10 cellular contexts compared by ENCODE assay signal in the genomic region with DNA sequence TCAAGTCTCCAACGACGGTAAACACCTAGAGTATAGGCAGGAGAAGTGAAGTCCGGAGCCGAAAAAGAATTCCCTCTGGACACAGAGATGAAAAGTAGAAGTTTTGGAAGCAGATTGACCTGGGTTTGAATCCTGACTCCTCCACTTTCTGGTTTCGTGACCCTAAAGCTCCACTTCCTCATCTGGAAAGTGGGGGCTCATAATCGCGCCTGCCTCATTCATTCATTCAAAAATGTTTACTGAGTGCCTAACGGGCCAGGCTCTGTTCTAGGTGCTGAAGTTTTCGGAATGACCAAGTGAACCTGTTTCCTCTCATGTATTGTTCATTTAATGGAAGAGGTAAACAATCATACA. TPM values are rescaled to one million over a fixed set of nuclear protein-coding genes. Genes with fewer than 3 reads are reported as not detected.
DNase-seq lines count a peak whose midpoint lies in the region; ATAC-seq and TF ChIP-seq lines count a peak whose summit lies in the region.
"Had no signal": no experiment of that assay in that cellular context is flagged by ENCODE, and none has a peak within 500 bp of the region (broad histone marks: within the 10 kb centered on the region; RNA-seq: fewer than 3 reads in every experiment).

No MANE protein-coding gene starts in this region.

- H3K79me2 ChIP-seq in GM23248 (ENCODE audit: insufficient read depth) (no peaks in the 10 kb centered on the region), trophoblast cell (ENCODE audit: control insufficient read depth, insufficient read depth, low read length, poor library complexity) (no peaks in the 10 kb centered on the region)

- H3K4me3 ChIP-seq in GM23248 (peak overlapping the region; percentile 62), trophoblast cell (ENCODE audit: low read depth, low read length) (no peak overlapping the region)
- H3K4me3 ChIP-seq: lung had no signal

- H3K14ac ChIP-seq in trophoblast cell (ENCODE audit: low read length): no peak overlapping the region

- H3K27me3 ChIP-seq in GM23248 (replicated peaks; ENCODE audit: insufficient read depth): no peaks in the 10 kb centered on the region
- peaks cover 9% of the 10 kb centered on the region for H3K27me3 ChIP-seq in trophoblast cell (ENCODE audit: insufficient read depth, low read length)
- H3K27me3 ChIP-seq: adrenal gland had no signal

- peaks cover 2% of the 10 kb centered on the region; the same call in 1 of the 2 replicates for H3F3A ChIP-seq in GM23248 (ENCODE audit: insufficient read depth)

- in situ Hi-C loops in GM23248 (cut with MboI): no loop called here

- H3K4me1 ChIP-seq in GM23248 (ENCODE audit: insufficient read depth) (no peaks in the 10 kb centered on the region), trophoblast cell (ENCODE audit: control insufficient read depth in 1 of 2, insufficient read depth in 2 of 2, low read length in 2 of 2) (peaks cover 14 to 20% of the 10 kb centered on the region in 2 experiments)

- H3K9ac ChIP-seq in GM23248 (no peak overlapping the region), trophoblast cell (ENCODE audit: low read length) (no peak overlapping the region)

- no peak overlapping the region for H2BK120ac ChIP-seq in trophoblast cell (ENCODE audit: insufficient read depth, low read length, poor library complexity)

- H3K9me2 ChIP-seq in GM23248 (ENCODE audit: insufficient read depth): no peaks in the 10 kb centered on the region

- H2AK5ac ChIP-seq in trophoblast cell (ENCODE audit: low read length): no peak overlapping the region

- H4K12ac ChIP-seq in trophoblast cell (ENCODE audit: low read depth, low read length): no peak overlapping the region

- no peak overlapping the region for H3K23ac ChIP-seq in trophoblast cell (ENCODE audit: low read length)

- H4K91ac ChIP-seq in trophoblast cell (ENCODE audit: low read depth, low read length): no peak overlapping the region

- no peak overlapping the region for H4K8ac ChIP-seq in trophoblast cell (ENCODE audit: low read depth, low read length)

- 42 to 46% methylated on average over 9 of the region's 9 CpGs for WGBS in GM23248 (ENCODE audit: low coverage in 1 of 2, low lambda C conversion rate in 2 of 2, missing lambda C conversion rate in 2 of 2), 2 experiments
- no CpG with 5 or more reads among the region's 9 CpGs for WGBS in trophoblast cell (ENCODE audit: extremely low coverage, insufficient coverage, insufficient read length)

- H2BK12ac ChIP-seq in trophoblast cell (ENCODE audit: low read length): no peak overlapping the region

- DNase-seq in GM23248 (no peak), trophoblast cell (no peak), NCI-H446 (lab: John Stamatoyannopoulos, UW) (no peak), OCI-M2 (lab: John Stamatoyannopoulos, UW; ENCODE audit: unreplicated experiment) (no peak)

- peak overlapping the region; percentile 47 for H3K4me2 ChIP-seq in GM23248 (ENCODE audit: unreplicated experiment)
- no peak overlapping the region for H3K4me2 ChIP-seq in trophoblast cell (ENCODE audit: low read length)

- peak overlapping the region; percentile 63 for H2AFZ ChIP-seq in GM23248
- H2AFZ ChIP-seq in trophoblast cell (ENCODE audit: insufficient read depth, low read length, poor library complexity): peak overlapping the region; percentile 11

- H3K79me1 ChIP-seq in trophoblast cell (ENCODE audit: low read length): peaks cover 5% of the 10 kb centered on the region

- H2BK5ac ChIP-seq in trophoblast cell (ENCODE audit: low read depth, low read length, poor library complexity): no peak overlapping the region

- ATAC-seq in HG03457 (IDR thresholded peaks at IDR 0.05; ENCODE audit: unreplicated experiment) (no peak), HG03095 (IDR thresholded peaks at IDR 0.05; ENCODE audit: unreplicated experiment) (no peak)

- H3K27ac ChIP-seq in GM23248 (no peak overlapping the region), cingulate gyrus (ENCODE audit: low read depth, low read length) (peak overlapping the region; percentile 99), trophoblast cell (ENCODE audit: low read depth, low read length) (no peak overlapping the region)

- H3K36me3 ChIP-seq in GM23248 (ENCODE audit: low read depth) (no peaks in the 10 kb centered on the region), trophoblast cell (ENCODE audit: control insufficient read depth in 1 of 2, insufficient read depth in 2 of 2, low read length in 2 of 2) (no peaks in the 10 kb centered on the region)
- H3K36me3 ChIP-seq: adrenal gland had no signal

- H3K18ac ChIP-seq in trophoblast cell (ENCODE audit: low read length): no peak overlapping the region

- no peak overlapping the region for H3K4ac ChIP-seq in trophoblast cell (ENCODE audit: low read depth, low read length)

- H3K9me3 ChIP-seq in GM23248 (ENCODE audit: low read depth): no peaks in the 10 kb centered on the region
- peaks cover 2% of the 10 kb centered on the region for H3K9me3 ChIP-seq in trophoblast cell (ENCODE audit: insufficient read depth, low read depth, low read length)
- H3K9me3 ChIP-seq: adrenal gland had no signal

- no peaks in the 10 kb centered on the region for H4K20me1 ChIP-seq in GM23248 (ENCODE audit: insufficient read depth)

TF ChIP-seq in PFSK-1, 5 proteins besides CTCF, POLR2A, EP300 and RAD21:
- TF ChIP-seq POLR2AphosphoS5 (IDR thresholded peaks at IDR 0.05; ENCODE audit: low read depth, low read length) (no peak), TAF1 (IDR thresholded peaks at IDR 0.05; ENCODE audit: borderline replicate concordance, insufficient read depth, low read length) (no peak)
- TF ChIP-seq, protein P1, sequence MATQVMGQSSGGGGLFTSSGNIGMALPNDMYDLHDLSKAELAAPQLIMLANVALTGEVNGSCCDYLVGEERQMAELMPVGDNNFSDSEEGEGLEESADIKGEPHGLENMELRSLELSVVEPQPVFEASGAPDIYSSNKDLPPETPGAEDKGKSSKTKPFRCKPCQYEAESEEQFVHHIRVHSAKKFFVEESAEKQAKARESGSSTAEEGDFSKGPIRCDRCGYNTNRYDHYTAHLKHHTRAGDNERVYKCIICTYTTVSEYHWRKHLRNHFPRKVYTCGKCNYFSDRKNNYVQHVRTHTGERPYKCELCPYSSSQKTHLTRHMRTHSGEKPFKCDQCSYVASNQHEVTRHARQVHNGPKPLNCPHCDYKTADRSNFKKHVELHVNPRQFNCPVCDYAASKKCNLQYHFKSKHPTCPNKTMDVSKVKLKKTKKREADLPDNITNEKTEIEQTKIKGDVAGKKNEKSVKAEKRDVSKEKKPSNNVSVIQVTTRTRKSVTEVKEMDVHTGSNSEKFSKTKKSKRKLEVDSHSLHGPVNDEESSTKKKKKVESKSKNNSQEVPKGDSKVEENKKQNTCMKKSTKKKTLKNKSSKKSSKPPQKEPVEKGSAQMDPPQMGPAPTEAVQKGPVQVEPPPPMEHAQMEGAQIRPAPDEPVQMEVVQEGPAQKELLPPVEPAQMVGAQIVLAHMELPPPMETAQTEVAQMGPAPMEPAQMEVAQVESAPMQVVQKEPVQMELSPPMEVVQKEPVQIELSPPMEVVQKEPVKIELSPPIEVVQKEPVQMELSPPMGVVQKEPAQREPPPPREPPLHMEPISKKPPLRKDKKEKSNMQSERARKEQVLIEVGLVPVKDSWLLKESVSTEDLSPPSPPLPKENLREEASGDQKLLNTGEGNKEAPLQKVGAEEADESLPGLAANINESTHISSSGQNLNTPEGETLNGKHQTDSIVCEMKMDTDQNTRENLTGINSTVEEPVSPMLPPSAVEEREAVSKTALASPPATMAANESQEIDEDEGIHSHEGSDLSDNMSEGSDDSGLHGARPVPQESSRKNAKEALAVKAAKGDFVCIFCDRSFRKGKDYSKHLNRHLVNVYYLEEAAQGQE (IDR thresholded peaks at IDR 0.05; ENCODE audit: insufficient read depth in 1 of 2, low read depth in 2 of 2, low read length in 2 of 2): peak; percentile 68 to 88; a peak in 3 of 4 replicates

RNA-seq across cellular contexts. Expression of a gene that starts 7.1 kb away (rescaled TPM):
- 24.4 and 27.5 TPM in 2 replicates for total RNA-seq in GM23248 (2014; rRNA removed; shearing (Covaris generic))
- polyA plus RNA-seq in GM23248 (2016; fragmentation: Nextera tagmentation; extraction: Ambion mirVana): 6.6 and 8.3 TPM in 2 replicates
- 63.8 TPM for polyA plus RNA-seq in PFSK-1 (2012; ENCODE audit: insufficient read length, low read depth)
- 15.0 and 16.5 TPM in 2 replicates for polyA plus RNA-seq in trophoblast cell (2013)

RNA-seq across cellular contexts. Expression of a gene that starts 21.7 kb away (rescaled TPM):
- not detected in 2 replicates for total RNA-seq in GM23248 (2014; rRNA removed; shearing (Covaris generic))
- not detected in 2 replicates for polyA plus RNA-seq in GM23248 (2016; fragmentation: Nextera tagmentation; extraction: Ambion mirVana)
- polyA plus RNA-seq in PFSK-1 (2012; ENCODE audit: insufficient read length, low read depth): 4.1 TPM
- 0.60 and 0.99 TPM in 2 replicates for polyA plus RNA-seq in trophoblast cell (2013)

RNA-seq across cellular contexts. Expression of a gene that starts 44.3 kb away (rescaled TPM):
- 0.32 TPM in 1 of 2 replicates, not detected in the other for total RNA-seq in GM23248 (2014; rRNA removed; shearing (Covaris generic))
- 0.51 and 1.6 TPM in 2 replicates for polyA plus RNA-seq in GM23248 (2016; fragmentation: Nextera tagmentation; extraction: Ambion mirVana)
- 1.2 TPM for polyA plus RNA-seq in PFSK-1 (2012; ENCODE audit: insufficient read length, low read depth)
- polyA plus RNA-seq in trophoblast cell (2013): 0.03 TPM in 1 of 2 replicates, not detected in the other

RNA-seq across cellular contexts. Expression of a gene that starts 45.4 kb away (rescaled TPM):
- 129 and 152 TPM in 2 replicates for total RNA-seq in GM23248 (2014; rRNA removed; shearing (Covaris generic))
- polyA plus RNA-seq in GM23248 (2016; fragmentation: Nextera tagmentation; extraction: Ambion mirVana): 544 and 545 TPM in 2 replicates
- 506 TPM for polyA plus RNA-seq in PFSK-1 (2012; ENCODE audit: insufficient read length, low read depth)
- 1,318 and 1,337 TPM in 2 replicates for polyA plus RNA-seq in trophoblast cell (2013)

RNA-seq across cellular contexts. Expression of a gene that starts 46.1 kb away (rescaled TPM):
- total RNA-seq in GM23248 (2014; rRNA removed; shearing (Covaris generic)): 8.6 and 13.2 TPM in 2 replicates
- 7.4 and 7.6 TPM in 2 replicates for polyA plus RNA-seq in GM23248 (2016; fragmentation: Nextera tagmentation; extraction: Ambion mirVana)
- 18.7 TPM for polyA plus RNA-seq in PFSK-1 (2012; ENCODE audit: insufficient read length, low read depth)
- polyA plus RNA-seq in trophoblast cell (2013): 10.0 and 10.1 TPM in 2 replicates
